In genomic region chr9:130328349-130328801, GRCh38 we compare ENCODE assay signal across 11 cellular contexts.
DNase-seq lines count a peak whose midpoint lies in the region; ATAC-seq and TF ChIP-seq lines count a peak whose summit lies in the region.
"Had no signal": no experiment of that assay in that cellular context is flagged by ENCODE, and none has a peak within 500 bp of the region (broad histone marks: within the 10 kb centered on the region; RNA-seq: fewer than 3 reads in every experiment).

No MANE protein-coding gene starts in this region.

- H3K27ac ChIP-seq in heart right ventricle (peak overlapping the region in 7 of 10 donors; percentile 35 to 75 (median 47)), endodermal cell (ENCODE audit: low read depth, low read length) (no peak overlapping the region)
- H3K27ac ChIP-seq: BLaER1 treated with 17β-estradiol and CSF1 and Interleukin-3, amounts not matched to agents 10 nM and 100 nM had no signal

- H3K27ac Mint-ChIP-seq in endodermal cell: no peak overlapping the region
- H3K27ac Mint-ChIP-seq: activated naive CD8-positive, alpha-beta T cell had no signal

- H3K4me1 Mint-ChIP-seq in endodermal cell: peaks cover 8% of the 10 kb centered on the region

- ATAC-seq in heart right ventricle: peak in 7 of 8 donors; percentile 32 to 51 (median 44)
- ATAC-seq in GM18907 (IDR thresholded peaks at IDR 0.05; ENCODE audit: unreplicated experiment): no peak

- intact Hi-C loops in heart right ventricle (cut with DNase I) (loop anchor here in 2 of 10 donors (10.0 kb wide), 1 partner anchor 64 kb away; the partner anchor contains the start of gene HMCN2 (in 2 of the 2)), posterior vena cava (cut with DNase I) (no loop called here)

- H3K4me1 ChIP-seq in heart right ventricle (peaks cover 0 to 41% (median 19%) of the 10 kb centered on the region in 9 donors), endodermal cell (ENCODE audit: control insufficient read depth, insufficient read depth, low read length) (peaks cover 5% of the 10 kb centered on the region)

- no peak for TF ChIP-seq CTCF in AG10803 (conservative IDR thresholded peaks at IDR 0.05; ENCODE audit: low read length)
- TF ChIP-seq CTCF in heart right ventricle (IDR thresholded peaks at IDR 0.05): no peak
- TF ChIP-seq CTCF in endodermal cell (conservative IDR thresholded peaks at IDR 0.05): no peak

- no peaks in the 10 kb centered on the region for H3K9me3 Mint-ChIP-seq in endodermal cell

- peak; percentile 65 for DNase-seq in AG10803 (ENCODE audit: low read depth)
- peak; percentile 88 for DNase-seq in NCI-H2171 treated with DMSO at 0.1 percent for 48 hours (lab: John Stamatoyannopoulos, UW)
- peak; percentile 31 to 36 for DNase-seq in heart right ventricle
- DNase-seq in posterior vena cava (ENCODE audit: low spot score): peak; percentile 95
- DNase-seq in NCI-H526 (lab: John Stamatoyannopoulos, UW): no peak
- DNase-seq in GM19238 (ENCODE audit: insufficient read length, low spot score): no peak
- no peak for DNase-seq in endodermal cell
- DNase-seq: activated CD4-positive, alpha-beta T cell treated with anti-CD3 and anti-CD28 coated beads, Interleukin-2, amount 50 U/mL, for 4 hours had no signal

- no peaks in the 10 kb centered on the region for H3K27me3 Mint-ChIP-seq in endodermal cell (ENCODE audit: insufficient read depth)

- H3K9me3 ChIP-seq in heart right ventricle (no peaks in the 10 kb centered on the region), endodermal cell (ENCODE audit: control insufficient read depth, low read length) (no peaks in the 10 kb centered on the region)
- H3K9me3 ChIP-seq: BLaER1 treated with 17β-estradiol and CSF1 and Interleukin-3, amounts not matched to agents 10 nM and 100 nM had no signal

- H3K36me3 Mint-ChIP-seq in endodermal cell (ENCODE audit: low read depth): no peaks in the 10 kb centered on the region
- H3K36me3 Mint-ChIP-seq: activated naive CD8-positive, alpha-beta T cell had no signal

- H3K4me3 ChIP-seq in AG10803 (ENCODE audit: low read length) (no peak overlapping the region), heart right ventricle (no peak overlapping the region), endodermal cell (ENCODE audit: low read length) (no peak overlapping the region)
- H3K4me3 ChIP-seq: BLaER1 treated with 17β-estradiol and CSF1 and Interleukin-3, amounts not matched to agents 10 nM and 100 nM had no signal

- no peak overlapping the region for H3K9ac ChIP-seq in endodermal cell (ENCODE audit: extremely low read depth, low read length, poor library complexity, severe bottlenecking)
- H3K9ac ChIP-seq: BLaER1 treated with 17β-estradiol and CSF1 and Interleukin-3, amounts not matched to agents 10 nM and 100 nM had no signal

- H3K27me3 ChIP-seq in heart right ventricle (peaks cover 6 to 41% (median 32%) of the 10 kb centered on the region in 7 donors), endodermal cell (ENCODE audit: control insufficient read depth, insufficient read depth, low read length, poor library complexity, severe bottlenecking) (no peaks in the 10 kb centered on the region)
- H3K27me3 ChIP-seq: BLaER1 treated with 17β-estradiol and CSF1 and Interleukin-3, amounts not matched to agents 10 nM and 100 nM had no signal

- WGBS in heart right ventricle, 2 donors: 44 to 49% methylated on average over 15 of the region's 15 CpGs
- 62 to 68% methylated on average over 5 to 15 of the region's 15 CpGs for WGBS in endodermal cell (ENCODE audit: insufficient coverage in 1 of 2, insufficient read length in 1 of 2), 2 experiments

- no peak overlapping the region for H3K4me3 Mint-ChIP-seq in endodermal cell
- H3K4me3 Mint-ChIP-seq: activated naive CD8-positive, alpha-beta T cell had no signal

- H3K36me3 ChIP-seq in heart right ventricle (peaks cover 0 to 10% (median 0%) of the 10 kb centered on the region in 9 donors), endodermal cell (ENCODE audit: control insufficient read depth, insufficient read depth, low read length) (no peaks in the 10 kb centered on the region)
- H3K36me3 ChIP-seq: BLaER1 treated with 17β-estradiol and CSF1 and Interleukin-3, amounts not matched to agents 10 nM and 100 nM had no signal

Comparison
In these comparisons a context has a peak if more than half of its experiments do, and no peak if none do; other contexts are left out.
1. DNase-seq: peak in AG10803 (single experiment), NCI-H2171 treated with DMSO at 0.1 percent for 48 hours (single experiment), heart right ventricle (2 of 2) and posterior vena cava (single experiment); none in NCI-H526 (0 of 2), GM19238 (single experiment) and endodermal cell (single experiment).